1 cellular context compared by ENCODE assay signal in the genomic region with DNA sequence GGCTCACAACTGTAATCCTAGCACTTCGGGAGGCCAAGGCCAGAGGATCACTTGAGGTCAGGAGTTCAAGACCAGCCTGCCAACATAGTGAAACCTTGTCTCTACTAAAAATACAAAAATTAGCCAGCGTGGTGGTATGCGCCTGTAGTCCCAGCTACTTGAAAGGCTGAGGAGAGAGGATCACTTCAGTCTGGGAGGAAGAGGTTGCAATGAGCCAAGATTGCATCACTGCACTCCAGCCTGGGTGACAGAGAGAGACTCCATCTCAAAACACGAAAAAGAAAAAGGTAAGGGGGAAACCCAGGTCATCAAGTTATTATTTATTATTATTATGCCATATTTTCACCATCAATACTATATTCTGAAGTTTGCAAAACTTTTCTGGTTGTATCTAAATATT. TPM values are rescaled to one million over a fixed set of nuclear protein-coding genes. Genes with fewer than 3 reads are reported as not detected.
"Had no signal": no experiment of that assay in that cellular context is flagged by ENCODE, and none has a peak within 500 bp of the region (broad histone marks: within the 10 kb centered on the region; RNA-seq: fewer than 3 reads in every experiment).

No MANE protein-coding gene starts in this region.

RNA-seq across cellular contexts. Expression of a gene that starts 30.7 kb away (rescaled TPM):
- polyA plus RNA-seq: neural cell had no signal
